Comparison of ENCODE assay signal across 12 cellular contexts in genomic region chr19:7789447-7789846, GRCh38. TPM values are rescaled to one million over a fixed set of nuclear protein-coding genes. Genes with fewer than 3 reads are reported as not detected.
DNase-seq lines count a peak whose midpoint lies in the region; ATAC-seq and TF ChIP-seq lines count a peak whose summit lies in the region.
"Had no signal": no experiment of that assay in that cellular context is flagged by ENCODE, and none has a peak within 500 bp of the region (broad histone marks: within the 10 kb centered on the region; RNA-seq: fewer than 3 reads in every experiment).

No MANE protein-coding gene starts in this region.

- TF ChIP-seq CTCF in left ventricle myocardium inferior (IDR thresholded peaks at IDR 0.05; ENCODE audit: borderline replicate concordance) (no peak), upper lobe of right lung (IDR thresholded peaks at IDR 0.05) (no peak)

- DNase-seq in left ventricle myocardium inferior (no peak), cardiac septum (ENCODE audit: low spot score) (no peak), left kidney (ENCODE audit: low read depth, low spot score) (peak; percentile 53), upper lobe of right lung (no peak), NCI-H187 treated with DMSO at 0.1 percent for 48 hours (lab: John Stamatoyannopoulos, UW) (no peak), substantia nigra (lab: John Stamatoyannopoulos, UW) (no peak)
- DNase-seq in activated effector memory CD4-positive, alpha-beta T cell treated with anti-CD3 and anti-CD28 coated beads, Interleukin-2, amount 50 U/mL, for 16 hours: peak; percentile 71

- intact Hi-C loops in left ventricle myocardium inferior (cut with micrococcal nuclease): no loop called here
- intact Hi-C loops in cardiac septum (cut with DNase I): no loop called here
- intact Hi-C loops in upper lobe of right lung (cut with DNase I): no loop called here

- peaks cover 87% of the 10 kb centered on the region for H3K27me3 ChIP-seq in left ventricle myocardium inferior (ENCODE audit: low read depth)
- peaks cover 36% of the 10 kb centered on the region for H3K27me3 ChIP-seq in upper lobe of right lung

- H3K27ac ChIP-seq in left ventricle myocardium inferior (replicated peaks) (no peak overlapping the region), upper lobe of right lung (no peak overlapping the region), substantia nigra (ENCODE audit: low read depth, low read length, poor library complexity, severe bottlenecking) (no peak overlapping the region)
- H3K27ac ChIP-seq: C4-2B, RWPE1 had no signal

- H3K4me3 ChIP-seq in left ventricle myocardium inferior (peak overlapping the region; percentile 39), upper lobe of right lung (no peak overlapping the region)

- no peaks in the 10 kb centered on the region for H3K4me1 ChIP-seq in left ventricle myocardium inferior
- no peaks in the 10 kb centered on the region for H3K4me1 ChIP-seq in upper lobe of right lung

- H3K9me3 ChIP-seq in left ventricle myocardium inferior (replicated peaks) (peaks cover 18% of the 10 kb centered on the region), upper lobe of right lung (no peaks in the 10 kb centered on the region)

- ATAC-seq in upper lobe of right lung (peak; percentile 45), HG03108 (IDR thresholded peaks at IDR 0.05; ENCODE audit: unreplicated experiment) (no peak)

- no peaks in the 10 kb centered on the region for H3K36me3 ChIP-seq in left ventricle myocardium inferior
- H3K36me3 ChIP-seq in upper lobe of right lung: no peaks in the 10 kb centered on the region

RNA-seq across cellular contexts. Expression of gene CLEC4M, which starts 26.4 kb away (rescaled TPM):
- total RNA-seq in left ventricle myocardium inferior (not detected), cardiac septum (not detected), upper lobe of right lung (4.8 TPM)
- total RNA-seq: HT1080, kidney epithelial cell had no signal

RNA-seq across cellular contexts. Expression of gene EVI5L, which starts 40.6 kb away (rescaled TPM):
- total RNA-seq in left ventricle myocardium inferior: 22.9 TPM
- 23.6 TPM for total RNA-seq in cardiac septum
- 15.5 TPM for total RNA-seq in upper lobe of right lung

RNA-seq across cellular contexts. Expression of gene CD209, which starts 42.1 kb away (rescaled TPM):
- total RNA-seq in left ventricle myocardium inferior: 7.0 TPM
- total RNA-seq in cardiac septum: 7.6 TPM
- 10.6 TPM for total RNA-seq in upper lobe of right lung
- total RNA-seq: HT1080 had no signal

RNA-seq across cellular contexts. Expression of gene CLEC4G, which starts 57.5 kb away (rescaled TPM):
- total RNA-seq in left ventricle myocardium inferior: 0.71 TPM
- total RNA-seq in cardiac septum: 0.92 TPM
- 1.4 TPM for total RNA-seq in upper lobe of right lung
- total RNA-seq: HT1080, kidney epithelial cell had no signal

Comparison
In these comparisons a context has a peak if more than half of its experiments do, and no peak if none do; other contexts are left out.
1. DNase-seq: peak in activated effector memory CD4-positive, alpha-beta T cell treated with anti-CD3 and anti-CD28 coated beads, Interleukin-2, amount 50 U/mL, for 16 hours (single experiment) and left kidney (single experiment); none in left ventricle myocardium inferior (single experiment), cardiac septum (single experiment), upper lobe of right lung (single experiment), NCI-H187 treated with DMSO at 0.1 percent for 48 hours (single experiment) and substantia nigra (0 of 49).